ENCODE assay signal across 8 cellular contexts in the genomic region with DNA sequence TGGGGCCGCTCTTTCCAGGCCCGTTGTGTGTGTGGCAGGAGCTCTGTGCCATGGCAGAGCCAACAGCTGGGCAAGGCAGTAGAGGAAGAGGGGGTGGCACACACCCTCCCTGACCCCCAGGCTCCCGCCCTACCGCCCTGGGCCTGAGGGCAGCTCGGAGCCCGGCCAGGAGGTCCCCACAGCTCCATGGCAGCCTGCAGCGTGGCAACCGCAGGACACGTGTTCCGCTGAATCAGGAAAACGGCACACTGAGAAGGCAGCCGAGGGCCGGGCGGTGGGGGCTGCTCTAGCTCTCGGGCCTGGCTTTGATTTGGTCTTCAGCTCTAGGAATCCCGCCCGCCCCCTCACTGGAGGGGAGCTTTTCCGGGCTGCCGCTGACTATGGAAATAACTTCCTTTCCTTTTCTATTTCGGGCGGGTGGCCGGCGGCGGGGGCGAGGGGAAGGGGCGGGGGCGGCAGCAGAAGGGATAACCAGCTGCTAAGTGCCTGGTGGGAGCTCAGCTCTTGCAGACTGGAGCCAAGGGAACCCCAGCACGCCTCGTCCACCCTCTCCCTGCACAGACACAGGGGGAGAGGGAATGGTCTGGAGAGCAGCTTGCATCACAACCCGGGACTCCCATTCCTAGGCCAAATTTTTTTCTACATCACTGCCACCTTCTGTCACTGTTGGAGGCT. TPM values are rescaled to one million over a fixed set of nuclear protein-coding genes. Genes with fewer than 3 reads are reported as not detected.
A peak's percentile ranks its signal among the peaks of the same experiment; 100 is the strongest.
DNase-seq lines count a peak whose midpoint lies in the region; ATAC-seq and TF ChIP-seq lines count a peak whose summit lies in the region.

No MANE protein-coding gene starts in this region.

- TF ChIP-seq CTCF in left ventricle myocardium inferior (IDR thresholded peaks at IDR 0.05; ENCODE audit: borderline replicate concordance): no peak

- peaks cover 60% of the 10 kb centered on the region for H3K36me3 ChIP-seq in left ventricle myocardium inferior

- H3K4me1 ChIP-seq in left ventricle myocardium inferior: peaks cover 83% of the 10 kb centered on the region

- no peaks in the 10 kb centered on the region for H3K9me3 ChIP-seq in left ventricle myocardium inferior (replicated peaks)

- ATAC-seq in GM18861 (IDR thresholded peaks at IDR 0.05; ENCODE audit: unreplicated experiment) (no peak), HG03432 (IDR thresholded peaks at IDR 0.05; ENCODE audit: unreplicated experiment) (no peak)

- H3K4me3 ChIP-seq in left ventricle myocardium inferior: peak overlapping the region; percentile 54

- DNase-seq in CD1c-positive myeloid dendritic cell (ENCODE audit: extremely low spot score) (peak; percentile 53), NCI-H2227 treated with DMSO at 0.1 percent for 48 hours (lab: John Stamatoyannopoulos, UW) (peak; percentile 87), left ventricle myocardium inferior (peak; percentile 76), pons (ENCODE audit: low spot score) (peak; percentile 83), DMS114 treated with DMSO at 0.1 percent for 48 hours (lab: John Stamatoyannopoulos, UW; ENCODE audit: unreplicated experiment) (no peak)

- H3K27ac ChIP-seq in angular gyrus (ENCODE audit: low read depth, low read length): peak overlapping the region; percentile 82
- peak overlapping the region; percentile 87 for H3K27ac ChIP-seq in left ventricle myocardium inferior (replicated peaks)

- H3K27me3 ChIP-seq in left ventricle myocardium inferior (ENCODE audit: low read depth): no peaks in the 10 kb centered on the region

- intact Hi-C loops in left ventricle myocardium inferior (cut with micrococcal nuclease): no loop called here

RNA-seq across cellular contexts. Expression of gene MRPS23, which starts 24.7 kb away (rescaled TPM):
- 89.4 TPM for total RNA-seq in left ventricle myocardium inferior
